In genomic region chr7:70657989-70658578, GRCh38 we compare ENCODE assay signal across 19 cellular contexts.
"Had no signal": no experiment of that assay in that cellular context is flagged by ENCODE, and none has a peak within 500 bp of the region (broad histone marks: within the 10 kb centered on the region; RNA-seq: fewer than 3 reads in every experiment).

No MANE protein-coding gene starts in this region.

- H3K27me3 Mint-ChIP-seq: dendritic cell treated with granulocyte-macrophage colony-stimulating factor and Interleukin-4, amounts not matched to agents 40 ng/mL and 50 ng/mL, for 4 days; effector memory CD8-positive, alpha-beta T cell; memory B cell had no signal

- H3K27ac ChIP-seq: epithelial cell of prostate, esophagus muscularis mucosa, gastroesophageal sphincter, left ventricle myocardium inferior, lower lobe of right lung, right atrium auricular region, sigmoid colon had no signal

- H3K4me1 ChIP-seq: lower lobe of right lung had no signal

- H3K27me3 ChIP-seq: esophagus muscularis mucosa, gastroesophageal sphincter, right atrium auricular region, sigmoid colon had no signal

- H3K9me3 ChIP-seq: esophagus muscularis mucosa, gastroesophageal sphincter, left ventricle myocardium inferior, lower lobe of right lung, right atrium auricular region, sigmoid colon had no signal

- H3K4me3 Mint-ChIP-seq: dendritic cell treated with granulocyte-macrophage colony-stimulating factor and Interleukin-4, amounts not matched to agents 40 ng/mL and 50 ng/mL, for 4 days; memory B cell; mesothelial cell of epicardium had no signal

- DNase-seq: effector memory CD8-positive, alpha-beta T cell; glutamatergic neuron; kidney; left cardiac atrium; left ventricle myocardium inferior; lower lobe of right lung; posterior cingulate gyrus; sigmoid colon; small intestine; stimulated activated CD4-positive, alpha-beta T cell treated with anti-CD3 and anti-CD28 coated beads, Interleukin-2, amount 100 ng/mL, for 48 hours; stimulated activated naive CD4-positive, alpha-beta T cell treated with Interleukin-2 at 50 U/mL for 16 hours; trophoblast cell had no signal

- H3K4me3 ChIP-seq: esophagus muscularis mucosa, gastroesophageal sphincter, left ventricle myocardium inferior, lower lobe of right lung, right atrium auricular region, sigmoid colon had no signal

- H3K36me3 ChIP-seq: esophagus muscularis mucosa, gastroesophageal sphincter, left ventricle myocardium inferior, lower lobe of right lung, right atrium auricular region, sigmoid colon had no signal

- H3K4me1 Mint-ChIP-seq: memory B cell had no signal

- H3K9me3 Mint-ChIP-seq: dendritic cell treated with granulocyte-macrophage colony-stimulating factor and Interleukin-4, amounts not matched to agents 40 ng/mL and 50 ng/mL, for 4 days; effector memory CD8-positive, alpha-beta T cell; memory B cell; mesothelial cell of epicardium had no signal

- ATAC-seq: effector memory CD8-positive, alpha-beta T cell; gastroesophageal sphincter; lower lobe of right lung had no signal

- H3K27ac Mint-ChIP-seq: dendritic cell treated with granulocyte-macrophage colony-stimulating factor and Interleukin-4, amounts not matched to agents 40 ng/mL and 50 ng/mL, for 4 days; memory B cell; mesothelial cell of epicardium had no signal
